2 cellular contexts compared by ENCODE assay signal in genomic region chr17:60416368-60416925, GRCh38.
A peak's percentile ranks its signal among the peaks of the same experiment; 100 is the strongest.
TF ChIP-seq lines count a peak whose summit lies in the region.

No MANE protein-coding gene starts in this region.

TF ChIP-seq in IMR-90, 13 proteins besides CTCF, POLR2A, EP300 and RAD21:
- TF ChIP-seq RCOR1 (IDR thresholded peaks at IDR 0.05; ENCODE audit: insufficient replicate concordance, low read length), result no peak
- peak; percentile 32; the same call in 1 of the 2 replicates for TF ChIP-seq MAFK (IDR thresholded peaks at IDR 0.05; ENCODE audit: low read depth, low read length)

TF ChIP-seq in GM12878, 131 proteins besides CTCF, POLR2A, EP300 and RAD21:
- TF ChIP-seq EED (IDR thresholded peaks at IDR 0.05; ENCODE audit: low read depth), result no peak
- peak; percentile 11; the same call in 1 of the 2 replicates for TF ChIP-seq NFXL1 (IDR thresholded peaks at IDR 0.05; ENCODE audit: borderline replicate concordance)
